ENCODE assay signal across 8 cellular contexts in the genomic region with DNA sequence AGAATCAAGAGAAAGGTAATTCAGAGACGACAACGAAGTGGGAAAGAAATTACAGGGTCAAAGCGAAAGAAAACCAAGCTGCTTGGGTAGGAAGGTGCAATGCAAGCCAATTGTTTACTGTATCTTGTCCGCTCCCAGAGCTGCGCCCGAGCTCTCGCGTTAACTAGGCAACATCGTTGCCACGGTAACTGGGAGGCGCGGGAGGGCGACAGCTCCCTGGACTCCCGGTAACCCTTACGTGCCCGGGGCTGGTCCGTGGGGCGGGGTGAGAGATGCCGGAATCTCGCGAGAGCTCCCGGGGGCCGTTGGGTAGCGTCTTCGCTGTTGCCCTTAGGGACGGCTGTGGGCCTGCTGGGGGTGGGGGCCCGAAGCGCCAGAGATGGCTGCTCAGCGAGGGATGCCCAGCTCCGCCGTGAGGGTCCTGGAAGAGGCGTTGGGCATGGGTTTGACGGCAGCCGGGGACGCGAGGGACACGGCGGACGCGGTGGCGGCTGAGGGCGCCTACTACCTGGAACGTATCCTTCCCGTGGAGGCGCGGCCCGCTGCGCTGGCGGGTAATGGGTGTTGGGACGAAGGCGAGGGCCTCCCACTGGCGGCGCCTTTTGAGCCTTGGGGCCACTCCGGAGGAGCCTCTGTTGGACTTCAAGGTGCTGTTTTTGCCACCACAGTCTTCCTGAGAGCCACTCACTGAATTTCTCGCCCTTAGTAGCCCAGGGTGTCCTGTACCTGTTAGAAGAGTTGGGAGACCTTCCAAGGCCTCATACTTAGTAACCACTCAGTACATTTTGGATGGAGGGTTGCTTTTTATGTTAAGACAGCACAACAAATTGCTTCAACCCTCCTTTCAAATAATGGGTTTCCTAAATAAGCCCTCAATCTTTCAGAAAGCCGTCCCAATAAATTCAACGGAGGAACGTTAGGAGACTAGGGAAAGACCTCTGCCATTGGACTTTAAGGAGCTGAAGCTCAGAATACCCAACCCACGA. TPM values are rescaled to one million over a fixed set of nuclear protein-coding genes. Genes with fewer than 3 reads are reported as not detected.
A peak's percentile ranks its signal among the peaks of the same experiment; 100 is the strongest.
DNase-seq lines count a peak whose midpoint lies in the region; ATAC-seq and TF ChIP-seq lines count a peak whose summit lies in the region.

A gene (plus strand): TSS at position 360 of the 986 bp plus-strand sequence.

- TF ChIP-seq CTCF in OCI-LY7 (conservative IDR thresholded peaks at IDR 0.05; ENCODE audit: low read length), result no peak; the same call in 1 of the 2 replicates
- no peak for TF ChIP-seq CTCF in esophagus muscularis mucosa (IDR thresholded peaks at IDR 0.05)

- intact Hi-C loops in OCI-LY7 (cut with micrococcal nuclease; ENCODE audit: unreplicated experiment) (loop anchor here (1.0 to 5.0 kb wide), 2 partner anchors 37 to 51 kb away; no protein-coding TSS in a partner anchor), esophagus muscularis mucosa (cut with DNase I) (no loop called here)

- TF ChIP-seq POLR2A in esophagus muscularis mucosa (IDR thresholded peaks at IDR 0.05; ENCODE audit: low read depth), result no peak

- TF ChIP-seq EP300 in esophagus muscularis mucosa (IDR thresholded peaks at IDR 0.05), result no peak

- POLR2A ChIA-PET in CD8-positive, alpha-beta memory T cell (lab: Charles Lee), result interaction anchor here (1.0 kb wide), 1 partner anchor 1524 kb away, joined by 3 read pairs; no protein-coding TSS in a partner anchor
- POLR2A ChIA-PET in OCI-LY7 (lab: Charles Lee), result interaction anchor here (0.6 to 3.4 kb wide), 20 partner anchors 10 to 1900 kb away, joined by 3 to 24 read pairs (median 6); a partner anchor contains a TSS

- no peaks in the 10 kb centered on the region for H3K9me3 ChIP-seq in CD8-positive, alpha-beta memory T cell (ENCODE audit: low read length)
- H3K9me3 ChIP-seq in OCI-LY7 (ENCODE audit: low read length) (no peaks in the 10 kb centered on the region), esophagus muscularis mucosa (no peaks in the 10 kb centered on the region), muscle layer of colon (ENCODE audit: low read length) (no peaks in the 10 kb centered on the region)

- H3K9me2 ChIP-seq in OCI-LY7 (ENCODE audit: insufficient read depth, low read length), result no peaks in the 10 kb centered on the region

- ATAC-seq in GM19463 (IDR thresholded peaks at IDR 0.05; ENCODE audit: unreplicated experiment), result peak; percentile 98
- ATAC-seq in activated T-cell treated with anti-CD3 and anti-CD28 coated beads, Interleukin-2, amount 50 U/mL, for 72 hours (replicated peaks in 1 of 2), result peak; percentile 98 to 99

- BruUV-seq in OCI-LY7 (replicated peaks; lab: Mats Ljungman, UMichigan), result no TSS peak

- peak within 1 kb of the TSS; percentile 91 to 97 (median 94) for H3K27ac Mint-ChIP-seq in CD8-positive, alpha-beta memory T cell
- peak within 1 kb of the TSS; percentile 80 for H3K27ac Mint-ChIP-seq in activated T-cell treated with anti-CD3 and anti-CD28 coated beads, Interleukin-2, amount 50 U/mL, for 72 hours

- peak within 1 kb of the TSS; percentile 66 for H3K9ac ChIP-seq in muscle layer of colon (ENCODE audit: low read length)

- peaks cover 8% of the 10 kb centered on the region; the same call in 1 of the 2 replicates for H3K79me2 ChIP-seq in OCI-LY7 (ENCODE audit: insufficient read depth, low read depth, low read length)

- H3K36me3 Mint-ChIP-seq in CD8-positive, alpha-beta memory T cell, result peaks cover 0 to 7% (median 0%) of the 10 kb centered on the region in 3 donors
- peaks cover 0 to 1% of the 10 kb centered on the region in 2 donors for H3K36me3 Mint-ChIP-seq in activated T-cell treated with anti-CD3 and anti-CD28 coated beads, Interleukin-2, amount 50 U/mL, for 72 hours (ENCODE audit: insufficient read depth in 2 of 2)

- H3K27ac ChIP-seq in CD8-positive, alpha-beta memory T cell (ENCODE audit: low read depth, low read length), result peak within 1 kb of the TSS; percentile 57
- H3K27ac ChIP-seq in OCI-LY7 (ENCODE audit: low read depth, low read length, poor library complexity, severe bottlenecking) (peak within 1 kb of the TSS; percentile 27), esophagus muscularis mucosa (replicated peaks in 1 of 4) (peak within 1 kb of the TSS; percentile 69 to 78 (median 78)), muscle layer of colon (ENCODE audit: low read depth, low read length) (peak within 1 kb of the TSS; percentile 40)

- 3% methylated on average over 18 of the region's 59 CpGs for WGBS in esophagus muscularis mucosa

- peaks cover 14% of the 10 kb centered on the region for H3K4me1 ChIP-seq in CD8-positive, alpha-beta memory T cell (ENCODE audit: insufficient read depth, low read length)
- H3K4me1 ChIP-seq in OCI-LY7 (ENCODE audit: insufficient read depth, low read length, poor library complexity, severe bottlenecking) (peaks cover 23% of the 10 kb centered on the region), esophagus muscularis mucosa (peaks cover 5 to 22% (median 22%) of the 10 kb centered on the region in 4 donors), muscle layer of colon (ENCODE audit: insufficient read depth, low read length) (peaks cover 8% of the 10 kb centered on the region)

- H3K4me1 Mint-ChIP-seq in CD8-positive, alpha-beta memory T cell, result peaks cover 31 to 54% (median 48%) of the 10 kb centered on the region in 3 donors
- H3K4me1 Mint-ChIP-seq in activated T-cell treated with anti-CD3 and anti-CD28 coated beads, Interleukin-2, amount 50 U/mL, for 72 hours (ENCODE audit: low read depth), result peaks cover 34% of the 10 kb centered on the region

- H3K27me3 ChIP-seq in CD8-positive, alpha-beta memory T cell (ENCODE audit: insufficient read depth, low read length, poor library complexity, severe bottlenecking), result no peaks in the 10 kb centered on the region
- H3K27me3 ChIP-seq in esophagus muscularis mucosa, result no peaks in the 10 kb centered on the region
- H3K27me3 ChIP-seq in muscle layer of colon (ENCODE audit: control insufficient read depth in 1 of 2, insufficient read depth in 2 of 2, low read length in 2 of 2), result no peaks in the 10 kb centered on the region

- peaks cover 0 to 4% of the 10 kb centered on the region in 2 donors for H3K27me3 Mint-ChIP-seq in CD8-positive, alpha-beta memory T cell
- no peaks in the 10 kb centered on the region for H3K27me3 Mint-ChIP-seq in activated T-cell treated with anti-CD3 and anti-CD28 coated beads, Interleukin-2, amount 50 U/mL, for 72 hours (ENCODE audit: low read depth)

- CTCF ChIA-PET in CD8-positive, alpha-beta memory T cell (lab: Charles Lee), result interaction anchor here (1.0 to 1.5 kb wide), 3 partner anchors 24 to 1523 kb away, joined by 3 to 4 read pairs (median 3); no protein-coding TSS in a partner anchor
- CTCF ChIA-PET in OCI-LY7 (lab: Charles Lee; ENCODE audit: unreplicated experiment), result interaction anchor here (1.0 to 1.5 kb wide), 2 partner anchors 9 to 43 kb away, joined by 4 to 5 read pairs; no protein-coding TSS in a partner anchor

- H4K20me1 ChIP-seq in OCI-LY7 (ENCODE audit: insufficient read depth, low read length), result no peaks in the 10 kb centered on the region

- peak within 1 kb of the TSS; percentile 81 for H3K4me2 ChIP-seq in OCI-LY7 (ENCODE audit: low read length)

- H3K4me3 ChIP-seq in CD8-positive, alpha-beta memory T cell (ENCODE audit: low read length), result peak within 1 kb of the TSS; percentile 82
- peak within 1 kb of the TSS; percentile 85 for H3K4me3 ChIP-seq in OCI-LY7 (ENCODE audit: low read depth, low read length, poor library complexity, severe bottlenecking)
- H3K4me3 ChIP-seq in esophagus muscularis mucosa, result peak within 1 kb of the TSS; percentile 70 to 82 (median 78)
- peak within 1 kb of the TSS; percentile 39 to 90 for H3K4me3 ChIP-seq in muscle layer of colon (ENCODE audit: low read depth in 1 of 2, low read length in 2 of 2)

- no peaks in the 10 kb centered on the region for H3K36me3 ChIP-seq in CD8-positive, alpha-beta memory T cell (ENCODE audit: insufficient read depth, low read length)
- no peaks in the 10 kb centered on the region; the same call in 1 of the 2 replicates for H3K36me3 ChIP-seq in OCI-LY7 (ENCODE audit: insufficient read depth, low read length)
- H3K36me3 ChIP-seq in esophagus muscularis mucosa, result no peaks in the 10 kb centered on the region
- H3K36me3 ChIP-seq in muscle layer of colon (ENCODE audit: insufficient read depth, low read length), result no peaks in the 10 kb centered on the region

- peak; percentile 92 to 98 (median 95) for DNase-seq in CD8-positive, alpha-beta memory T cell
- DNase-seq in HS-27A (ENCODE audit: low read depth), result peak; percentile 64
- peak; percentile 99 for DNase-seq in OCI-LY7 (ENCODE audit: low spot score)
- DNase-seq in activated T-cell treated with anti-CD3 and anti-CD28 coated beads, Interleukin-2, amount 50 U/mL, for 72 hours, result peak; percentile 98
- peak; percentile 96 for DNase-seq in esophagus muscularis mucosa (ENCODE audit: extremely low spot score)
- peak; percentile 86 to 89 for DNase-seq in stimulated activated CD8-positive, alpha-beta memory T cell treated with anti-CD3 and anti-CD28 coated beads, Interleukin-7, amount 100 ng/mL, for 1 hour (ENCODE audit: low read depth in 2 of 2)

- H3K9me3 Mint-ChIP-seq in CD8-positive, alpha-beta memory T cell, result no peaks in the 10 kb centered on the region
- H3K9me3 Mint-ChIP-seq in activated T-cell treated with anti-CD3 and anti-CD28 coated beads, Interleukin-2, amount 50 U/mL, for 72 hours, result no peaks in the 10 kb centered on the region

- H3K4me3 Mint-ChIP-seq in CD8-positive, alpha-beta memory T cell, result peak within 1 kb of the TSS; percentile 89 to 98 (median 95)
- peak within 1 kb of the TSS; percentile 88 to 96 for H3K4me3 Mint-ChIP-seq in activated T-cell treated with anti-CD3 and anti-CD28 coated beads, Interleukin-2, amount 50 U/mL, for 72 hours

- H2AFZ ChIP-seq in OCI-LY7 (ENCODE audit: low read length), result peak within 1 kb of the TSS; percentile 97

RNA-seq across cellular contexts. Expression of the gene that starts here (rescaled TPM):
- 1 to 10 TPM; 7.7 to 8.2 TPM for total RNA-seq in CD8-positive, alpha-beta memory T cell
- polyA plus RNA-seq in CD8-positive, alpha-beta memory T cell, result 15.3 TPM
- total RNA-seq in OCI-LY7 (2014; rRNA removed; shearing (Covaris generic)), result 16.6 and 24.2 TPM in 2 replicates
- total RNA-seq in OCI-LY7 (2022), result 18.9 and 22.1 TPM in 2 replicates
- total RNA-seq in activated T-cell treated with anti-CD3 and anti-CD28 coated beads, Interleukin-2, amount 50 U/mL, for 72 hours, result 1 to 10 TPM; 8.2 to 9.0 TPM
- 10 to 100 TPM; 26.8 to 36.1 (median 31.0) TPM for total RNA-seq in esophagus muscularis mucosa

Comparison
In these comparisons a context has a peak if more than half of its experiments do, and no peak if none do; other contexts are left out.
1. Peak in every context shown above with its lines: DNase-seq, ATAC-seq, H3K4me3 ChIP-seq and H3K27ac ChIP-seq.
2. H3K27ac ChIP-seq: peak in every context shown above with its lines; median percentile 78 in esophagus muscularis mucosa; 57 in CD8-positive, alpha-beta memory T cell; 40 in muscle layer of colon; 27 in OCI-LY7.